Comparison of ENCODE assay signal across 14 cellular contexts in the genomic region with DNA sequence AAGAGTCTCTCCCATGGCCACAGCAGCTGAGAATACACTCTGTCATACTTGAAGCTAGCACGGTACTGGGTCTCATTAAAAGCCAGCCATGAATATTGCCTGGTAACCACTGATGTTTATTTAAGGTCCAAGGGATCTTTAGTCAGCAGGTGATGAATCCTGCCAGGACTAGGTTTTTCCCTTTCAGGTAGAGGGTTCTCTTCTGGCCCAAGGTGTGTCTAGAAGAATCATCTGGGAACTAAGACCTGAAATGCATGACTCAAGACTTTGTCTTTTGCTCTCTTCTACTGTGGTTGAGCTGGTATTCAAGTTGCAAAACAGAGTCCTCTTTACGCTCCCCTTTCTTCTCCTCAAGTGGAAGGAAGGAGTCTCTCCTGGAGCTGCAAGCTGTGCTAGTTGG.
DNase-seq lines count a peak whose midpoint lies in the region; ATAC-seq and TF ChIP-seq lines count a peak whose summit lies in the region.
"Had no signal": no experiment of that assay in that cellular context is flagged by ENCODE, and none has a peak within 500 bp of the region (broad histone marks: within the 10 kb centered on the region; RNA-seq: fewer than 3 reads in every experiment).

No MANE protein-coding gene starts in this region.

- intact Hi-C loops in upper lobe of right lung (cut with DNase I), result no loop called here

- H3K27me3 ChIP-seq in RWPE2 (ENCODE audit: insufficient read depth, poor library complexity, severe bottlenecking), result no peaks in the 10 kb centered on the region
- H3K27me3 ChIP-seq in upper lobe of right lung, result no peaks in the 10 kb centered on the region
- H3K27me3 ChIP-seq: BLaER1 treated with 17β-estradiol and CSF1 and Interleukin-3, amounts not matched to agents 10 nM and 100 nM had no signal

- ATAC-seq in RWPE2 (ENCODE audit: low read depth) (peak; percentile 82), upper lobe of right lung (no peak)
- ATAC-seq: GM23338 had no signal

- peak; percentile 14 for DNase-seq in NCI-H748 (lab: John Stamatoyannopoulos, UW; ENCODE audit: unreplicated experiment)
- DNase-seq in NCI-H748 treated with DMSO at 0.1 percent for 48 hours (lab: John Stamatoyannopoulos, UW), result no peak
- no peak for DNase-seq in RWPE2 (ENCODE audit: low spot score)
- peak; percentile 60 for DNase-seq in epithelial cell of prostate (ENCODE audit: low read depth, low spot score)
- DNase-seq in KG1 (lab: John Stamatoyannopoulos, UW), result no peak
- no peak for DNase-seq in activated CD8-positive, alpha-beta memory T cell treated with anti-CD3 and anti-CD28 coated beads for 24 hours
- no peak for DNase-seq in upper lobe of right lung
- DNase-seq: ACHN; CD4-positive, CD25-positive, alpha-beta regulatory T cell; DND-41; GDM1; H7 had no signal

- H3K9me3 ChIP-seq in RWPE2 (ENCODE audit: severe bottlenecking), result no peaks in the 10 kb centered on the region
- H3K9me3 ChIP-seq in upper lobe of right lung, result no peaks in the 10 kb centered on the region

- H3K4me3 ChIP-seq in RWPE2 (ENCODE audit: severe bottlenecking), result no peak overlapping the region
- no peak overlapping the region for H3K4me3 ChIP-seq in upper lobe of right lung
- H3K4me3 ChIP-seq: BLaER1 treated with 17β-estradiol and CSF1 and Interleukin-3, amounts not matched to agents 10 nM and 100 nM; GM23338 had no signal

- TF ChIP-seq CTCF in RWPE2 (IDR thresholded peaks at IDR 0.05; ENCODE audit: poor library complexity, severe bottlenecking), result no peak
- TF ChIP-seq CTCF in upper lobe of right lung (IDR thresholded peaks at IDR 0.05), result no peak

- H3K36me3 ChIP-seq in RWPE2 (ENCODE audit: low read depth) (no peaks in the 10 kb centered on the region), upper lobe of right lung (no peaks in the 10 kb centered on the region)
- H3K36me3 ChIP-seq: BLaER1 treated with 17β-estradiol and CSF1 and Interleukin-3, amounts not matched to agents 10 nM and 100 nM had no signal

- peaks cover 7% of the 10 kb centered on the region for H3K4me1 ChIP-seq in RWPE2 (ENCODE audit: insufficient read depth, poor library complexity, severe bottlenecking)
- H3K4me1 ChIP-seq in upper lobe of right lung, result no peaks in the 10 kb centered on the region
- H3K4me1 ChIP-seq: BLaER1 treated with 17β-estradiol and CSF1 and Interleukin-3, amounts not matched to agents 10 nM and 100 nM had no signal

- H3K27ac ChIP-seq in RWPE2 (ENCODE audit: poor library complexity, severe bottlenecking) (no peak overlapping the region), epithelial cell of prostate (peak overlapping the region; percentile 9), upper lobe of right lung (no peak overlapping the region)
- H3K27ac ChIP-seq: BLaER1 treated with 17β-estradiol and CSF1 and Interleukin-3, amounts not matched to agents 10 nM and 100 nM had no signal

Comparison
In these comparisons a context has a peak if more than half of its experiments do, and no peak if none do; other contexts are left out.
1. DNase-seq: peak in NCI-H748 (single experiment) and epithelial cell of prostate (single experiment); none in NCI-H748 treated with DMSO at 0.1 percent for 48 hours (single experiment), RWPE2 (single experiment), KG1 (single experiment), activated CD8-positive, alpha-beta memory T cell treated with anti-CD3 and anti-CD28 coated beads for 24 hours (single experiment) and upper lobe of right lung (single experiment).